ENCODE assay signal across 8 cellular contexts in the genomic region with DNA sequence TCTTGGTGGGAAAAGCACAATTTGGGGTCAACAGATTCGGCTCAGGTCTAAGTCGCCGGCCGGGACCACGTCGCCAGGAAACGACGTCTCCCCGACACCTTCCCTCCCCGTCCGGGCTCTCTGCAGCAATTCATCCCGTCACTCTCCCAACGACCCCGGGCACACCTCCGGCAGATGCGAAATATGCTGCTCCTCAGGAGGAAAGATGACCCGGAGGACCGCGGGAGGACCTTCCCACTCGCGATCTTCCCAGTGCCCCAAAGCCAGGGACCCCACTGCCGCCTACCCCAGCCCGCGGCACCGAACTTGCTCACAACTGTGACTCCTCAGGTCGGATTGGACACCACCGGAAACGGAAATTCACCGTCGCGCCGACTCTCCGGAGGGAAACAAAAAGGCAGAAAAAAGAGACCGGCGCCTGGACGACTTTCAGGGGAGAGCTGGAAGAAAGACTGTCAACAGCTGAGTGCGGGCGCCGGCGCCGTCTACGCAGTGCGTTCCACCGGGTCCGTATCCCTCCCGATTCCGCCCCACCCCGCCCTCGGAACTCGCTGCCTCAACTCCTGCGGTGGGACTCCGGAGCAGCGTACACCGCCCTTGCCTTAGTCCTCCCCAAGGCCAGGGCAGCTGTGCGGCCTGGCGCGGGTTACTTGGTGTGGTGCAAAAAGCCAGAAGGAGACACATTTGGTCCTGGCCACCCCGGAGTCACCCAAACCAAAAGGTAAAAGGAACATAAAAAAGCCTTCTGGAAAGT. TPM values are rescaled to one million over a fixed set of nuclear protein-coding genes. Genes with fewer than 3 reads are reported as not detected.
DNase-seq lines count a peak whose midpoint lies in the region; ATAC-seq and TF ChIP-seq lines count a peak whose summit lies in the region.

No MANE protein-coding gene starts in this region.

- ATAC-seq in HG03039 (IDR thresholded peaks at IDR 0.05; ENCODE audit: unreplicated experiment) (peak; percentile 81), gastrocnemius medialis (peak; percentile 96 to 97)

- in situ Hi-C loops in gastrocnemius medialis (cut with MboI; ENCODE audit: low sequenced_read_pairs in 4 of 4), result no loop called here

- no peaks in the 10 kb centered on the region for H3K27me3 ChIP-seq in iPS DF 6.9 (ENCODE audit: control insufficient read depth, insufficient read depth, low read length)
- no peaks in the 10 kb centered on the region for H3K27me3 ChIP-seq in gastrocnemius medialis

- intact Hi-C loops in gastrocnemius medialis (cut with DNase I; ENCODE audit: low total_unique reads), result loop anchor here (1.0 to 2.0 kb wide), 2 partner anchors 14 to 76 kb away; a partner anchor contains a TSS

- peak overlapping the region; percentile 98 to 100 (median 99) for H3K27ac Mint-ChIP-seq in brain

- WGBS in iPS DF 6.9 (ENCODE audit: insufficient coverage, insufficient read length), result no CpG with 5 or more reads among the region's 58 CpGs

- H3K27me3 Mint-ChIP-seq in brain, result peaks cover 10% of the 10 kb centered on the region

- peak; percentile 72 to 85 for TF ChIP-seq POLR2A in gastrocnemius medialis (IDR thresholded peaks at IDR 0.05)

- H3K4me3 ChIP-seq in iPS DF 6.9 (ENCODE audit: low read length), result peak overlapping the region; percentile 88
- peak overlapping the region; percentile 59 to 89 (median 82) for H3K4me3 ChIP-seq in gastrocnemius medialis

- H3K36me3 Mint-ChIP-seq in brain, result peaks cover 25% of the 10 kb centered on the region

- H3K9me3 Mint-ChIP-seq in brain, result peaks cover 0 to 3% (median 0%) of the 10 kb centered on the region in 5 experiments

- peak overlapping the region; percentile 97 to 100 (median 99) for H3K4me3 Mint-ChIP-seq in brain

- H3K36me3 ChIP-seq in iPS DF 6.9 (ENCODE audit: control insufficient read depth, insufficient read depth, low read length), result peaks cover 10% of the 10 kb centered on the region
- peaks cover 0 to 39% of the 10 kb centered on the region in 2 donors for H3K36me3 ChIP-seq in gastrocnemius medialis

- DNase-seq in NCI-H1417 (lab: John Stamatoyannopoulos, UW), result peak; percentile 88 to 89 (median 88)
- no peak for DNase-seq in NCI-H1417 treated with DMSO at 0.1 percent for 48 hours (lab: John Stamatoyannopoulos, UW)
- peak; percentile 44 for DNase-seq in NCI-H2107 (lab: John Stamatoyannopoulos, UW)
- DNase-seq in UCSD-AML1 (lab: John Stamatoyannopoulos, UW; ENCODE audit: unreplicated experiment), result peak; percentile 91
- DNase-seq in iPS DF 6.9 (ENCODE audit: low read depth, low spot score), result peak; percentile 79
- peak; percentile 86 to 91 for DNase-seq in gastrocnemius medialis

- H3K27ac ChIP-seq in iPS DF 6.9 (ENCODE audit: low read length) (no peak overlapping the region), gastrocnemius medialis (peak overlapping the region; percentile 92 to 96 (median 93))

- no peaks in the 10 kb centered on the region for H3K4me1 ChIP-seq in iPS DF 6.9 (ENCODE audit: control insufficient read depth, insufficient read depth, low read length)
- H3K4me1 ChIP-seq in gastrocnemius medialis, result peaks cover 28 to 29% of the 10 kb centered on the region in 2 donors

- TF ChIP-seq CTCF in brain (conservative IDR thresholded peaks at IDR 0.05) (no peak), gastrocnemius medialis (IDR thresholded peaks at IDR 0.05 in 4 of 5, conservative IDR thresholded peaks at IDR 0.05 in 1 of 5) (no peak)

- peaks cover 26% of the 10 kb centered on the region for H3K4me1 Mint-ChIP-seq in brain

- no peaks in the 10 kb centered on the region for H3K9me3 ChIP-seq in iPS DF 6.9 (ENCODE audit: control insufficient read depth, insufficient read depth, low read length)
- H3K9me3 ChIP-seq in gastrocnemius medialis, result no peaks in the 10 kb centered on the region

RNA-seq across cellular contexts. Expression of a gene that starts 13.8 kb away (rescaled TPM):
- polyA plus RNA-seq in brain (ENCODE audit: insufficient read depth, low read depth, low replicate concordance), result 67.7 TPM
- 10 to 100 TPM; 43.6 to 90.5 (median 69.6) TPM for total RNA-seq in gastrocnemius medialis

RNA-seq across cellular contexts. Expression of a gene that starts 32.4 kb away (rescaled TPM):
- polyA plus RNA-seq in brain (ENCODE audit: insufficient read depth, low read depth, low replicate concordance), result 0.41 TPM
- total RNA-seq in gastrocnemius medialis, result 1 to 10 TPM; 1.6 to 4.1 (median 3.1) TPM

RNA-seq across cellular contexts. Expression of a gene that starts 51.5 kb away (rescaled TPM):
- 35.9 TPM for polyA plus RNA-seq in brain (ENCODE audit: insufficient read depth, low read depth, low replicate concordance)
- 10 to 100 TPM; 25.3 to 41.8 (median 32.7) TPM for total RNA-seq in gastrocnemius medialis

RNA-seq across cellular contexts. Expression of a gene that starts 55.1 kb away (rescaled TPM):
- polyA plus RNA-seq in brain (ENCODE audit: insufficient read depth, low read depth, low replicate concordance), result 81.2 TPM
- 10 to 100 TPM; 52.6 to 81.4 (median 78.9) TPM for total RNA-seq in gastrocnemius medialis
